24 cellular contexts compared by ENCODE assay signal in the genomic region with DNA sequence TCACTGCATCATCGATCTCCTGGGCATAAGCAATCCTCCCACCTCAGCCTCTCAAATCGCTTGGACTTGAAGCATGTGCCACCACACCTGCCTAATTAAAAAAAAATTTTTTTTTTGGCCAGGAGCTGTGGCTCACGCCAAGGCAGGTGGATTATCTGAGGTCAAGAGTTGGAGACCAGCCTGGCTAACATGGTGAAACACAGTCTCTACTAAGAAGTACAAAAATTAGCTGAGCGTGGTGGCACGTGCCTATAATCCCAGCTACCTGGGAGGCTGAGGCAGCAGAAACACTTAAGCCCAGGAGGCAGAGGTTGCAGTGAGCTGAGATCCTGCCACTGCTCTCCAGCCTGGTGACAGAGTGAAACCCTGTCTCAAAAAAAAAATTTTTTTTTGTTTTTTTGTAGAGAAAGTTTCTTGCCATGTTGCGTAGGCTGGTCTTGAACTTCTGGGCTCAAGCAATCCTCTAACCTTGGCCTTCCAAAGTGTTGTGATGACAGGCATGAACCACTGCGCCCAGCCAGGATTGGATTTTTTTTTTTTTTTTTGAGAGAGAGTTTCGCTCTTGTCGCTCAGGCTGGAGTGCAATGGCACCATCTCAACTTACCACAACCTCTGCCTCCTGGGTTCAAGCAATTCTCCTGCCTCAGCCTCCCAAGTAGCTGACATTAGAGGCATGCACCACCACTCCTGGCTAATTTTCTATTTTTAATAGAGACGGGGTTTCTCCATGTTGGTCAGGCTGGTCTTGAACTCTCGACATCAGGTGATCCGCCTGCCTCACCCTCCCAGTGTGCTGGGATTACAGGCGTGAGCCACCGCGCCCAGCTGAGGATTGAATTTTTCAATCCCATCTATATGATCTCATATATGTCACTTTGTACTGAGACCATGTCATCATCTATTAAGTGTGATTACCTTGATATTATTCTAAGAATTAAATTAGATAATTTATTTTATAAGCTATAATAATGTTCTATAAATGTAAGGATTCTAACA. TPM values are rescaled to one million over a fixed set of nuclear protein-coding genes. Genes with fewer than 3 reads are reported as not detected.
DNase-seq lines count a peak whose midpoint lies in the region; ATAC-seq, FAIRE-seq and TF ChIP-seq lines count a peak whose summit lies in the region.
"Had no signal": no experiment of that assay in that cellular context is flagged by ENCODE, and none has a peak within 500 bp of the region (broad histone marks: within the 10 kb centered on the region; RNA-seq: fewer than 3 reads in every experiment).

No MANE protein-coding gene starts in this region.

- H3K9me3 ChIP-seq in Caco-2 (no peaks in the 10 kb centered on the region), K562 (replicated peaks; ENCODE audit: control insufficient read depth, insufficient read depth, low read depth, low read length) (no peaks in the 10 kb centered on the region), neutrophil (peaks cover 23% of the 10 kb centered on the region)
- H3K9me3 ChIP-seq: BE2C had no signal

- H3K36me3 Mint-ChIP-seq in activated CD4-positive, alpha-beta memory T cell treated with anti-CD3 and anti-CD28 coated beads for 36 hours, result peaks cover 76% of the 10 kb centered on the region
- peaks cover 88% of the 10 kb centered on the region for H3K36me3 Mint-ChIP-seq in activated CD4-positive, alpha-beta memory T cell treated with anti-CD3 and anti-CD28 coated beads, Interleukin-2, amount 10 ng/mL, durations not matched to agents 7 days and 5 days (ENCODE audit: low read depth)
- peaks cover 60% of the 10 kb centered on the region for H3K36me3 Mint-ChIP-seq in Caco-2 (ENCODE audit: insufficient read depth, unreplicated experiment)

- peaks cover 37% of the 10 kb centered on the region for H3K4me1 Mint-ChIP-seq in activated CD4-positive, alpha-beta memory T cell treated with anti-CD3 and anti-CD28 coated beads for 36 hours (ENCODE audit: low read depth)
- peaks cover 61% of the 10 kb centered on the region for H3K4me1 Mint-ChIP-seq in activated CD4-positive, alpha-beta memory T cell treated with anti-CD3 and anti-CD28 coated beads, Interleukin-2, amount 10 ng/mL, durations not matched to agents 7 days and 5 days
- peaks cover 67% of the 10 kb centered on the region for H3K4me1 Mint-ChIP-seq in Caco-2 (ENCODE audit: low read depth, unreplicated experiment)

- POLR2A ChIA-PET in activated CD4-positive, alpha-beta memory T cell treated with anti-CD3 and anti-CD28 coated beads for 36 hours (lab: Charles Lee), result interaction anchor here (0.8 to 2.6 kb wide), 2 partner anchors 10 to 37 kb away, joined by 3 to 12 read pairs; no protein-coding TSS in a partner anchor
- POLR2A ChIA-PET in activated CD4-positive, alpha-beta memory T cell treated with anti-CD3 and anti-CD28 coated beads, Interleukin-2, amount 10 ng/mL, durations not matched to agents 7 days and 5 days (lab: Charles Lee), result interaction anchor here (0.6 to 2.4 kb wide), 6 partner anchors 10 to 905 kb away, joined by 3 to 26 read pairs (median 5); partner anchors contain the start of genes LPCAT3 and SLC2A3
- POLR2A ChIA-PET in Caco-2 (lab: Charles Lee) (interaction anchor here (0.6 to 2.2 kb wide), 8 partner anchors 9 to 61 kb away, joined by 3 to 13 read pairs (median 6); partner anchors contain the start of gene SLC2A3), K562 (lab: Yijun Ruan, JAX) (interaction anchor here (0.6 to 1.4 kb wide), 7 partner anchors 10 to 68 kb away, joined by 3 to 7 read pairs (median 3); partner anchors contain the start of gene SLC2A3)

- peak overlapping the region; percentile 28 for H3K27ac Mint-ChIP-seq in activated CD4-positive, alpha-beta memory T cell treated with anti-CD3 and anti-CD28 coated beads for 36 hours
- no peak overlapping the region for H3K27ac Mint-ChIP-seq in activated CD4-positive, alpha-beta memory T cell treated with anti-CD3 and anti-CD28 coated beads, Interleukin-2, amount 10 ng/mL, durations not matched to agents 7 days and 5 days
- H3K27ac Mint-ChIP-seq in Caco-2 (ENCODE audit: unreplicated experiment), result peak overlapping the region; percentile 73

- no peak overlapping the region for H3K4me2 ChIP-seq in K562 (ENCODE audit: insufficient read depth, low read length)

- CTCF ChIA-PET in activated CD4-positive, alpha-beta memory T cell treated with anti-CD3 and anti-CD28 coated beads for 36 hours (lab: Charles Lee), result interaction anchor here (0.7 to 1.5 kb wide), 3 partner anchors 10 to 74 kb away, joined by 3 to 8 read pairs (median 4); no protein-coding TSS in a partner anchor
- CTCF ChIA-PET in activated CD4-positive, alpha-beta memory T cell treated with anti-CD3 and anti-CD28 coated beads, Interleukin-2, amount 10 ng/mL, durations not matched to agents 7 days and 5 days (lab: Charles Lee), result interaction anchor here (0.8 to 2.2 kb wide), 3 partner anchors 8 to 14 kb away, joined by 3 to 11 read pairs (median 4); no protein-coding TSS in a partner anchor
- CTCF ChIA-PET in Caco-2 (lab: Charles Lee) (interaction anchor here (1.0 kb wide), 2 partner anchors 17 to 89 kb away, joined by 3 read pairs; no protein-coding TSS in a partner anchor), K562 (lab: Yijun Ruan, JAX; ENCODE audit: low intra/inter-chr PET ratio) (no interaction called here)

- intact Hi-C loops in activated CD4-positive, alpha-beta memory T cell treated with anti-CD3 and anti-CD28 coated beads for 36 hours (cut with micrococcal nuclease), result no loop called here
- intact Hi-C loops in Caco-2 (cut with micrococcal nuclease; ENCODE audit: unreplicated experiment) (no loop called here), K562 (cut with micrococcal nuclease) (no loop called here)

- no peak overlapping the region for H3K4me3 ChIP-seq in Caco-2 (ENCODE audit: low read depth, low read length)
- no peak overlapping the region for H3K4me3 ChIP-seq in K562
- H3K4me3 ChIP-seq in neutrophil (ENCODE audit: low read depth in 1 of 2, low read length in 1 of 2), result no peak overlapping the region
- H3K4me3 ChIP-seq: SK-N-MC had no signal

- no peak for FAIRE-seq in K562 (lab: Jason Lieb, UNC)
- FAIRE-seq: GM12892, GM18507 had no signal

- WGBS in K562 (ENCODE audit: insufficient coverage, low coverage, missing lambda C conversion rate), result 90% methylated on average over 11 of the region's 15 CpGs

- H3K4me3 Mint-ChIP-seq in activated CD4-positive, alpha-beta memory T cell treated with anti-CD3 and anti-CD28 coated beads for 36 hours, result no peak overlapping the region
- no peak overlapping the region for H3K4me3 Mint-ChIP-seq in activated CD4-positive, alpha-beta memory T cell treated with anti-CD3 and anti-CD28 coated beads, Interleukin-2, amount 10 ng/mL, durations not matched to agents 7 days and 5 days
- H3K4me3 Mint-ChIP-seq in Caco-2 (ENCODE audit: unreplicated experiment), result peak overlapping the region; percentile 65

- TF ChIP-seq EP300 in K562 (IDR thresholded peaks at IDR 0.05; ENCODE audit: low read length), result no peak

- peak; percentile 53; the same call in 1 of the 2 replicates for TF ChIP-seq POLR2A in K562 (conservative IDR thresholded peaks at IDR 0.05)

- in situ Hi-C loops in K562 (cut with MboI), result no loop called here

- H3K27me3 Mint-ChIP-seq in activated CD4-positive, alpha-beta memory T cell treated with anti-CD3 and anti-CD28 coated beads for 36 hours, result no peaks in the 10 kb centered on the region
- no peaks in the 10 kb centered on the region for H3K27me3 Mint-ChIP-seq in activated CD4-positive, alpha-beta memory T cell treated with anti-CD3 and anti-CD28 coated beads, Interleukin-2, amount 10 ng/mL, durations not matched to agents 7 days and 5 days
- peaks cover 6% of the 10 kb centered on the region for H3K27me3 Mint-ChIP-seq in Caco-2 (ENCODE audit: insufficient read depth, unreplicated experiment)
- H3K27me3 Mint-ChIP-seq: CD4-positive, CD25-positive, alpha-beta regulatory T cell had no signal

- TF ChIP-seq CTCF in Caco-2 (IDR thresholded peaks at IDR 0.05; ENCODE audit: insufficient read depth in 1 of 2, low read depth in 1 of 2, low read length in 1 of 2, severe bottlenecking in 1 of 2, unreplicated experiment in 1 of 2), result no peak
- TF ChIP-seq CTCF in K562 (IDR thresholded peaks at IDR 0.05 in 2 of 3, conservative IDR thresholded peaks at IDR 0.05 in 1 of 3; ENCODE audit: insufficient read depth in 2 of 3, low read depth in 1 of 3, low read length in 3 of 3), result no peak
- no peak for TF ChIP-seq CTCF in neutrophil (IDR thresholded peaks at IDR 0.05)

- no peak overlapping the region for H3K9ac ChIP-seq in K562 (ENCODE audit: insufficient read depth in 1 of 2, low read depth in 2 of 2, low read length in 2 of 2)

- H3K36me3 ChIP-seq in Caco-2 (ENCODE audit: control insufficient read depth, insufficient read depth, low read length) (peaks cover 15% of the 10 kb centered on the region), K562 (ENCODE audit: control insufficient read depth, insufficient read depth, low read length) (peaks cover 89% of the 10 kb centered on the region), neutrophil (peaks cover 97% of the 10 kb centered on the region)
- H3K36me3 ChIP-seq: BE2C had no signal

- no peaks in the 10 kb centered on the region for H3K27me3 ChIP-seq in Caco-2 (replicated peaks; ENCODE audit: control insufficient read depth, insufficient read depth, low read length)
- no peaks in the 10 kb centered on the region for H3K27me3 ChIP-seq in K562 (ENCODE audit: control insufficient read depth in 2 of 2, insufficient read depth in 2 of 2, low read length in 2 of 2)
- H3K27me3 ChIP-seq in neutrophil, result no peaks in the 10 kb centered on the region
- H3K27me3 ChIP-seq: BE2C had no signal

- H3K79me2 ChIP-seq in K562 (ENCODE audit: control insufficient read depth, insufficient read depth, low read length), result peaks cover 5% of the 10 kb centered on the region; the same call in 1 of the 3 replicates

- peaks cover 62% of the 10 kb centered on the region for H3K4me1 ChIP-seq in Caco-2
- H3K4me1 ChIP-seq in K562 (replicated peaks in 1 of 2; ENCODE audit: control insufficient read depth in 2 of 2, insufficient read depth in 2 of 2, low read length in 2 of 2), result no peaks in the 10 kb centered on the region
- peaks cover 10 to 29% of the 10 kb centered on the region in 2 experiments for H3K4me1 ChIP-seq in neutrophil (ENCODE audit: control insufficient read depth in 1 of 2, insufficient read depth in 1 of 2, low read depth in 1 of 2, low read length in 1 of 2)
- H3K4me1 ChIP-seq: BE2C had no signal

- BruUV-seq in Caco-2 (replicated peaks; lab: Mats Ljungman, UMichigan), result no TSS peak
- BruUV-seq in K562 (replicated peaks; lab: Mats Ljungman, UMichigan), result no TSS peak

- no peak overlapping the region for H3K27ac ChIP-seq in K562 (ENCODE audit: extremely low read depth, low read depth, low read length)
- H3K27ac ChIP-seq in neutrophil, result peak overlapping the region; percentile 17
- H3K27ac ChIP-seq: SK-N-MC had no signal

- DNase-seq in activated CD4-positive, alpha-beta memory T cell treated with anti-CD3 and anti-CD28 coated beads for 36 hours, result no peak
- no peak for DNase-seq in activated CD4-positive, alpha-beta memory T cell treated with anti-CD3 and anti-CD28 coated beads, Interleukin-2, amount 10 ng/mL, durations not matched to agents 7 days and 5 days
- DNase-seq in Caco-2, result peak; percentile 42 to 43
- no peak for DNase-seq in K562 (ENCODE audit: extremely low read depth in 1 of 4, low spot score in 3 of 4)
- DNase-seq in nucleus accumbens (lab: John Stamatoyannopoulos, UW), result no peak
- DNase-seq in NCI-H146 treated with DMSO at 0.1 percent for 48 hours (lab: John Stamatoyannopoulos, UW; ENCODE audit: unreplicated experiment), result no peak
- DNase-seq: 8988T, BE2C, Calu3, DMS53, EL, NCI-H1436, NCI-H2029 treated with DMSO at 0.1 percent for 48 hours, NCI-H774, OCI-M1, Right ventricle myocardium superior had no signal

- no peak for ATAC-seq in K562
- ATAC-seq in HG03196 (IDR thresholded peaks at IDR 0.05; ENCODE audit: unreplicated experiment), result no peak

- no peaks in the 10 kb centered on the region for H4K20me1 ChIP-seq in K562 (replicated peaks; ENCODE audit: control insufficient read depth, insufficient read depth, low read length)

- no peaks in the 10 kb centered on the region for H3K9me3 Mint-ChIP-seq in activated CD4-positive, alpha-beta memory T cell treated with anti-CD3 and anti-CD28 coated beads for 36 hours
- H3K9me3 Mint-ChIP-seq in activated CD4-positive, alpha-beta memory T cell treated with anti-CD3 and anti-CD28 coated beads, Interleukin-2, amount 10 ng/mL, durations not matched to agents 7 days and 5 days, result no peaks in the 10 kb centered on the region
- no peaks in the 10 kb centered on the region for H3K9me3 Mint-ChIP-seq in Caco-2 (ENCODE audit: unreplicated experiment)
- H3K9me3 Mint-ChIP-seq: CD4-positive, CD25-positive, alpha-beta regulatory T cell had no signal

- H2AFZ ChIP-seq in K562 (ENCODE audit: low read depth, low read length), result no peak overlapping the region

- no peaks in the 10 kb centered on the region for H3K9me1 ChIP-seq in K562 (ENCODE audit: control insufficient read depth, insufficient read depth, low read length)

- no peak for TF ChIP-seq RAD21 in K562 (CRISPR knock-in tag; conservative IDR thresholded peaks at IDR 0.05 in 1 of 2, IDR thresholded peaks at IDR 0.05 in 1 of 2)

RNA-seq across cellular contexts. Expression of gene SLC2A3, which starts 12.4 kb away (rescaled TPM):
- 100 to 1,000 TPM; 310 to 315 TPM for total RNA-seq in activated CD4-positive, alpha-beta memory T cell treated with anti-CD3 and anti-CD28 coated beads for 36 hours
- 100 to 1,000 TPM; 659 to 664 TPM for total RNA-seq in activated CD4-positive, alpha-beta memory T cell treated with anti-CD3 and anti-CD28 coated beads, Interleukin-2, amount 10 ng/mL, durations not matched to agents 7 days and 5 days
- 2,966 and 3,303 TPM in 2 replicates for total RNA-seq in Caco-2 (2022)
- 809 and 942 TPM in 2 replicates for total RNA-seq in K562 (2011; cell fraction: chromatin; rRNA removed; ENCODE audit: low replicate concordance)
- total RNA-seq in K562 (2011; cell fraction: nucleolus; rRNA removed), result 602 and 714 TPM in 2 replicates
- 822 and 830 TPM in 2 replicates for total RNA-seq in K562 (2011; cell fraction: nucleoplasm; rRNA removed)
- 64.0 and 67.3 TPM in 2 replicates for total RNA-seq in K562 (2014; rRNA removed)
- 119 and 138 TPM in 2 replicates for total RNA-seq in K562 (2014; rRNA removed; fragmentation: Illumina TruSeq; extraction: Trizol)
- total RNA-seq in K562 (2015; rRNA removed; fragmentation: Illumina TruSeq; extraction: Trizol), result 78.9 and 86.3 TPM in 2 replicates
- 140 and 161 TPM in 2 replicates for total RNA-seq in K562 (2021)
- polyA plus RNA-seq in K562 (2011; rRNA removed), result 296 and 491 TPM in 2 replicates
- polyA plus RNA-seq in K562 (2011; cell fraction: cytosol; rRNA removed), result 291 and 361 TPM in 2 replicates
- 164 and 209 TPM in 2 replicates for polyA plus RNA-seq in K562 (2011; cell fraction: nucleus; rRNA removed)
- 81.0 and 167 TPM in 2 replicates for polyA plus RNA-seq in K562 (2012)
- 101 and 104 TPM in 2 replicates for polyA plus RNA-seq in K562 (2014; fragmentation: Illumina TruSeq; extraction: Trizol)
- polyA plus RNA-seq in K562 (2014; fragmentation: Nextera tagmentation; extraction: Ambion mirVana), result 100 to 1,000 TPM in 1 of 2 experiments, 10 to 100 TPM in 1; 93.4 to 129 TPM
- polyA plus RNA-seq in K562 (2014; rRNA removed), result 97.9 and 98.7 TPM in 2 replicates
- 452 and 599 TPM in 2 replicates for polyA minus RNA-seq in K562 (2011; rRNA and poly(A)+ RNA removed)
- polyA minus RNA-seq in K562 (2011; cell fraction: cytosol; rRNA and poly(A)+ RNA removed), result 168 and 265 TPM in 2 replicates
- polyA minus RNA-seq in K562 (2011; cell fraction: nucleus; rRNA and poly(A)+ RNA removed), result 149 and 249 TPM in 2 replicates
- total RNA-seq: Calu3 had no signal

RNA-seq across cellular contexts. Expression of gene SLC2A14, which starts 50.8 kb away (rescaled TPM):
- total RNA-seq in activated CD4-positive, alpha-beta memory T cell treated with anti-CD3 and anti-CD28 coated beads for 36 hours, result 1 to 10 TPM; 8.0 to 8.9 TPM
- 10 to 100 TPM; 15.8 to 18.6 TPM for total RNA-seq in activated CD4-positive, alpha-beta memory T cell treated with anti-CD3 and anti-CD28 coated beads, Interleukin-2, amount 10 ng/mL, durations not matched to agents 7 days and 5 days
- total RNA-seq in Caco-2 (2022), result 129 and 141 TPM in 2 replicates
- total RNA-seq in K562 (2011; cell fraction: chromatin; rRNA removed; ENCODE audit: low replicate concordance), result 0.79 and 1.5 TPM in 2 replicates
- total RNA-seq in K562 (2011; cell fraction: nucleolus; rRNA removed), result 1.4 and 4.7 TPM in 2 replicates
- 1.7 and 2.0 TPM in 2 replicates for total RNA-seq in K562 (2011; cell fraction: nucleoplasm; rRNA removed)
- 0.20 TPM in 1 of 2 replicates, not detected in the other for total RNA-seq in K562 (2014; rRNA removed)
- 5.4 and 6.8 TPM in 2 replicates for total RNA-seq in K562 (2014; rRNA removed; fragmentation: Illumina TruSeq; extraction: Trizol)
- total RNA-seq in K562 (2015; rRNA removed; fragmentation: Illumina TruSeq; extraction: Trizol), result 3.6 and 4.3 TPM in 2 replicates
- total RNA-seq in K562 (2021), result 7.4 and 8.9 TPM in 2 replicates
- 6.3 and 6.8 TPM in 2 replicates for polyA plus RNA-seq in K562 (2011; rRNA removed)
- 4.8 and 6.8 TPM in 2 replicates for polyA plus RNA-seq in K562 (2011; cell fraction: cytosol; rRNA removed)
- 0.22 and 0.54 TPM in 2 replicates for polyA plus RNA-seq in K562 (2011; cell fraction: nucleus; rRNA removed)
- 2.4 and 4.4 TPM in 2 replicates for polyA plus RNA-seq in K562 (2012)
- polyA plus RNA-seq in K562 (2014; fragmentation: Illumina TruSeq; extraction: Trizol), result 0.74 and 1.1 TPM in 2 replicates
- polyA plus RNA-seq in K562 (2014; fragmentation: Nextera tagmentation; extraction: Ambion mirVana), result 1 to 10 TPM; 4.0 to 5.2 TPM
- polyA plus RNA-seq in K562 (2014; rRNA removed), result 0.13 and 0.19 TPM in 2 replicates
- 0.54 and 1.1 TPM in 2 replicates for polyA minus RNA-seq in K562 (2011; rRNA and poly(A)+ RNA removed)
- polyA minus RNA-seq in K562 (2011; cell fraction: cytosol; rRNA and poly(A)+ RNA removed), result 16.2 and 21.5 TPM in 2 replicates
- 0.54 and 0.78 TPM in 2 replicates for polyA minus RNA-seq in K562 (2011; cell fraction: nucleus; rRNA and poly(A)+ RNA removed)
- total RNA-seq: Calu3, M059J, NCI-H460, Right ventricle myocardium superior had no signal

Comparison
In these comparisons a context has a peak if more than half of its experiments do, and no peak if none do; other contexts are left out.
1. DNase-seq: peak in Caco-2 (2 of 2); none in activated CD4-positive, alpha-beta memory T cell treated with anti-CD3 and anti-CD28 coated beads for 36 hours (single experiment), activated CD4-positive, alpha-beta memory T cell treated with anti-CD3 and anti-CD28 coated beads, Interleukin-2, amount 10 ng/mL, durations not matched to agents 7 days and 5 days (single experiment), K562 (0 of 4), nucleus accumbens (0 of 56) and NCI-H146 treated with DMSO at 0.1 percent for 48 hours (single experiment).